1 cellular context compared by ENCODE assay signal in genomic region chr2:175560521-175561164, GRCh38.
TF ChIP-seq lines count a peak whose summit lies in the region.

No MANE protein-coding gene starts in this region.

TF ChIP-seq in GM23338, 12 proteins besides CTCF, POLR2A, EP300 and RAD21 (continued from another document):
- TF ChIP-seq, protein P1, sequence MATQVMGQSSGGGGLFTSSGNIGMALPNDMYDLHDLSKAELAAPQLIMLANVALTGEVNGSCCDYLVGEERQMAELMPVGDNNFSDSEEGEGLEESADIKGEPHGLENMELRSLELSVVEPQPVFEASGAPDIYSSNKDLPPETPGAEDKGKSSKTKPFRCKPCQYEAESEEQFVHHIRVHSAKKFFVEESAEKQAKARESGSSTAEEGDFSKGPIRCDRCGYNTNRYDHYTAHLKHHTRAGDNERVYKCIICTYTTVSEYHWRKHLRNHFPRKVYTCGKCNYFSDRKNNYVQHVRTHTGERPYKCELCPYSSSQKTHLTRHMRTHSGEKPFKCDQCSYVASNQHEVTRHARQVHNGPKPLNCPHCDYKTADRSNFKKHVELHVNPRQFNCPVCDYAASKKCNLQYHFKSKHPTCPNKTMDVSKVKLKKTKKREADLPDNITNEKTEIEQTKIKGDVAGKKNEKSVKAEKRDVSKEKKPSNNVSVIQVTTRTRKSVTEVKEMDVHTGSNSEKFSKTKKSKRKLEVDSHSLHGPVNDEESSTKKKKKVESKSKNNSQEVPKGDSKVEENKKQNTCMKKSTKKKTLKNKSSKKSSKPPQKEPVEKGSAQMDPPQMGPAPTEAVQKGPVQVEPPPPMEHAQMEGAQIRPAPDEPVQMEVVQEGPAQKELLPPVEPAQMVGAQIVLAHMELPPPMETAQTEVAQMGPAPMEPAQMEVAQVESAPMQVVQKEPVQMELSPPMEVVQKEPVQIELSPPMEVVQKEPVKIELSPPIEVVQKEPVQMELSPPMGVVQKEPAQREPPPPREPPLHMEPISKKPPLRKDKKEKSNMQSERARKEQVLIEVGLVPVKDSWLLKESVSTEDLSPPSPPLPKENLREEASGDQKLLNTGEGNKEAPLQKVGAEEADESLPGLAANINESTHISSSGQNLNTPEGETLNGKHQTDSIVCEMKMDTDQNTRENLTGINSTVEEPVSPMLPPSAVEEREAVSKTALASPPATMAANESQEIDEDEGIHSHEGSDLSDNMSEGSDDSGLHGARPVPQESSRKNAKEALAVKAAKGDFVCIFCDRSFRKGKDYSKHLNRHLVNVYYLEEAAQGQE (IDR thresholded peaks at IDR 0.05; ENCODE audit: unreplicated experiment), result no peak
- no peak for TF ChIP-seq EZH2 (IDR thresholded peaks at IDR 0.05; ENCODE audit: low read depth, unreplicated experiment)
